Comparison of ENCODE assay signal across 2 cellular contexts in the genomic region with DNA sequence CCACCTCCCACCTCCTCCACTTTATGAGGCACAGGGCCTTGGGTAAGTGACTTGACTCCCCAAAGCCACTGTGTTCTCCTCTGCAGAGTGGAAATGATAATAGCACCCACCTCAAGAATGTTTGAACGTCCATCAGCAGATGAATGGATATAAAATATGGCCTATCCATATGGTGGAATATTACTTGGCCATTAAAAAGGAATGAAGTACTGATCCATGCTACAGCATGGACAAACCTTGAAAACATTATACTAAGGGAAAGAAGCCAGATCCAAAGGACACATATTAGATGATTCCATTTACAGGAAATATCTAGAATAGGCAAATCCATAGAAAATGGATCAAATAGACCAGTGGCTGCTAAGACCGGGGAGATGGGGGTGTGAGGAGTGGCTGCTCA.
TF ChIP-seq lines count a peak whose summit lies in the region.

No MANE protein-coding gene starts in this region.

TF ChIP-seq in HEK293, 187 proteins besides CTCF, POLR2A, EP300 and RAD21:
- TF ChIP-seq, protein P1, sequence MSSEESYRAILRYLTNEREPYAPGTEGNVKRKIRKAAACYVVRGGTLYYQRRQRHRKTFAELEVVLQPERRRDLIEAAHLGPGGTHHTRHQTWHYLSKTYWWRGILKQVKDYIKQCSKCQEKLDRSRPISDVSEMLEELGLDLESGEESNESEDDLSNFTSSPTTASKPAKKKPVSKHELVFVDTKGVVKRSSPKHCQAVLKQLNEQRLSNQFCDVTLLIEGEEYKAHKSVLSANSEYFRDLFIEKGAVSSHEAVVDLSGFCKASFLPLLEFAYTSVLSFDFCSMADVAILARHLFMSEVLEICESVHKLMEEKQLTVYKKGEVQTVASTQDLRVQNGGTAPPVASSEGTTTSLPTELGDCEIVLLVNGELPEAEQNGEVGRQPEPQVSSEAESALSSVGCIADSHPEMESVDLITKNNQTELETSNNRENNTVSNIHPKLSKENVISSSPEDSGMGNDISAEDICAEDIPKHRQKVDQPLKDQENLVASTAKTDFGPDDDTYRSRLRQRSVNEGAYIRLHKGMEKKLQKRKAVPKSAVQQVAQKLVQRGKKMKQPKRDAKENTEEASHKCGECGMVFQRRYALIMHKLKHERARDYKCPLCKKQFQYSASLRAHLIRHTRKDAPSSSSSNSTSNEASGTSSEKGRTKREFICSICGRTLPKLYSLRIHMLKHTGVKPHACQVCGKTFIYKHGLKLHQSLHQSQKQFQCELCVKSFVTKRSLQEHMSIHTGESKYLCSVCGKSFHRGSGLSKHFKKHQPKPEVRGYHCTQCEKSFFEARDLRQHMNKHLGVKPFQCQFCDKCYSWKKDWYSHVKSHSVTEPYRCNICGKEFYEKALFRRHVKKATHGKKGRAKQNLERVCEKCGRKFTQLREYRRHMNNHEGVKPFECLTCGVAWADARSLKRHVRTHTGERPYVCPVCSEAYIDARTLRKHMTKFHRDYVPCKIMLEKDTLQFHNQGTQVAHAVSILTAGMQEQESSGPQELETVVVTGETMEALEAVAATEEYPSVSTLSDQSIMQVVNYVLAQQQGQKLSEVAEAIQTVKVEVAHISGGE (tag by site-specific recombination; conservative IDR thresholded peaks at IDR 0.05; ENCODE audit: low read depth): no peak
- TF ChIP-seq, protein P2, sequence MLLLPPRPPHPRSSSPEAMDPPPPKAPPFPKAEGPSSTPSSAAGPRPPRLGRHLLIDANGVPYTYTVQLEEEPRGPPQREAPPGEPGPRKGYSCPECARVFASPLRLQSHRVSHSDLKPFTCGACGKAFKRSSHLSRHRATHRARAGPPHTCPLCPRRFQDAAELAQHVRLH (tag by site-specific recombination; IDR thresholded peaks at IDR 0.05): peak; percentile 45; the same call in 1 of the 2 replicates
- no peak for TF ChIP-seq MZF1 (tag by site-specific recombination; IDR thresholded peaks at IDR 0.05; ENCODE audit: borderline replicate concordance)
- TF ChIP-seq ZNF146 (tag by site-specific recombination; IDR thresholded peaks at IDR 0.05): peak; percentile 97

TF ChIP-seq in K562, 482 proteins besides CTCF, POLR2A, EP300 and RAD21:
- TF ChIP-seq PTRF (tag; IDR thresholded peaks at IDR 0.05): no peak
- no peak for TF ChIP-seq CAMTA2 (CRISPR knock-in tag; conservative IDR thresholded peaks at IDR 0.05)
- TF ChIP-seq ZNF146 (CRISPR knock-in tag; IDR thresholded peaks at IDR 0.05; ENCODE audit: unreplicated experiment): peak; percentile 70
- TF ChIP-seq, protein P3, sequence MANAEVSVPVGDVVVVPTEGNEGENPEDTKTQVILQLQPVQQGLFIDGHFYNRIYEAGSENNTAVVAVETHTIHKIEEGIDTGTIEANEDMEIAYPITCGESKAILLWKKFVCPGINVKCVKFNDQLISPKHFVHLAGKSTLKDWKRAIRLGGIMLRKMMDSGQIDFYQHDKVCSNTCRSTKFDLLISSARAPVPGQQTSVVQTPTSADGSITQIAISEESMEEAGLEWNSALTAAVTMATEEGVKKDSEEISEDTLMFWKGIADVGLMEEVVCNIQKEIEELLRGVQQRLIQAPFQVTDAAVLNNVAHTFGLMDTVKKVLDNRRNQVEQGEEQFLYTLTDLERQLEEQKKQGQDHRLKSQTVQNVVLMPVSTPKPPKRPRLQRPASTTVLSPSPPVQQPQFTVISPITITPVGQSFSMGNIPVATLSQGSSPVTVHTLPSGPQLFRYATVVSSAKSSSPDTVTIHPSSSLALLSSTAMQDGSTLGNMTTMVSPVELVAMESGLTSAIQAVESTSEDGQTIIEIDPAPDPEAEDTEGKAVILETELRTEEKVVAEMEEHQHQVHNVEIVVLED (CRISPR knock-in tag; IDR thresholded peaks at IDR 0.05): no peak
- no peak for TF ChIP-seq CREBBP (IDR thresholded peaks at IDR 0.05; ENCODE audit: low read depth, low read length)
- TF ChIP-seq, protein P4, sequence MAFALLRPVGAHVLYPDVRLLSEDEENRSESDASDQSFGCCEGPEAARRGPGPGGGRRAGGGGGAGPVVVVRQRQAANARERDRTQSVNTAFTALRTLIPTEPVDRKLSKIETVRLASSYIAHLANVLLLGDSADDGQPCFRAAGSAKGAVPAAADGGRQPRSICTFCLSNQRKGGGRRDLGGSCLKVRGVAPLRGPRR (CRISPR knock-in tag; IDR thresholded peaks at IDR 0.05): no peak
- TF ChIP-seq, protein P5, sequence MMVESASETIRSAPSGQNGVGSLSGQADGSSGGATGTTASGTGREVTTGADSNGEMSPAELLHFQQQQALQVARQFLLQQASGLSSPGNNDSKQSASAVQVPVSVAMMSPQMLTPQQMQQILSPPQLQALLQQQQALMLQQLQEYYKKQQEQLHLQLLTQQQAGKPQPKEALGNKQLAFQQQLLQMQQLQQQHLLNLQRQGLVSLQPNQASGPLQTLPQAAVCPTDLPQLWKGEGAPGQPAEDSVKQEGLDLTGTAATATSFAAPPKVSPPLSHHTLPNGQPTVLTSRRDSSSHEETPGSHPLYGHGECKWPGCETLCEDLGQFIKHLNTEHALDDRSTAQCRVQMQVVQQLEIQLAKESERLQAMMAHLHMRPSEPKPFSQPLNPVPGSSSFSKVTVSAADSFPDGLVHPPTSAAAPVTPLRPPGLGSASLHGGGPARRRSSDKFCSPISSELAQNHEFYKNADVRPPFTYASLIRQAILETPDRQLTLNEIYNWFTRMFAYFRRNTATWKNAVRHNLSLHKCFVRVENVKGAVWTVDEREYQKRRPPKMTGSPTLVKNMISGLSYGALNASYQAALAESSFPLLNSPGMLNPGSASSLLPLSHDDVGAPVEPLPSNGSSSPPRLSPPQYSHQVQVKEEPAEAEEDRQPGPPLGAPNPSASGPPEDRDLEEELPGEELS (CRISPR knock-in tag; IDR thresholded peaks at IDR 0.05; ENCODE audit: borderline replicate concordance): no peak
- no peak for TF ChIP-seq ZNF174 (CRISPR knock-in tag; IDR thresholded peaks at IDR 0.05)
- no peak for TF ChIP-seq EP400 (IDR thresholded peaks at IDR 0.05)
